Comparison of ENCODE assay signal across 26 cellular contexts in genomic region chr9:95649801-95650213, GRCh38.
DNase-seq lines count a peak whose midpoint lies in the region; ATAC-seq and TF ChIP-seq lines count a peak whose summit lies in the region.
"Had no signal": no experiment of that assay in that cellular context is flagged by ENCODE, and none has a peak within 500 bp of the region (broad histone marks: within the 10 kb centered on the region; RNA-seq: fewer than 3 reads in every experiment).

No MANE protein-coding gene starts in this region.

- no peaks in the 10 kb centered on the region for H3K27me3 ChIP-seq in breast epithelium
- H3K27me3 ChIP-seq in SK-N-SH (ENCODE audit: insufficient read depth), result no peaks in the 10 kb centered on the region
- no peaks in the 10 kb centered on the region for H3K27me3 ChIP-seq in fibroblast of lung (ENCODE audit: control insufficient read depth, insufficient read depth, low read length)
- H3K27me3 ChIP-seq: BLaER1 treated with 17β-estradiol and CSF1 and Interleukin-3, amounts not matched to agents 10 nM and 100 nM; thyroid gland had no signal

- H2AFZ ChIP-seq in SK-N-SH (ENCODE audit: low read depth) (peak overlapping the region; percentile 35; the same call in 1 of the 2 replicates), fibroblast of lung (ENCODE audit: low read length) (peak overlapping the region; percentile 67)

- no peaks in the 10 kb centered on the region for H3K9me2 ChIP-seq in SK-N-SH

- peaks cover 13% of the 10 kb centered on the region for H3K36me3 Mint-ChIP-seq in MCF 10A (ENCODE audit: insufficient read depth, unreplicated experiment)
- H3K36me3 Mint-ChIP-seq: stimulated activated memory B cell treated with anti-CD40 and anti-IgM and Interleukin-4, amounts not matched to agents 10 μg/mL and 1 μg/mL and 100 μg/mL, for 72 hours had no signal

- no peak for TF ChIP-seq POLR2A in breast epithelium (IDR thresholded peaks at IDR 0.05)

- BruUV-seq in MCF 10A (replicated peaks; lab: Mats Ljungman, UMichigan), result no TSS peak

- no peaks in the 10 kb centered on the region for H3K4me1 Mint-ChIP-seq in MCF 10A (ENCODE audit: insufficient read depth, unreplicated experiment)
- H3K4me1 Mint-ChIP-seq: stimulated activated memory B cell treated with anti-CD40 and anti-IgM and Interleukin-4, amounts not matched to agents 10 μg/mL and 1 μg/mL and 100 μg/mL, for 72 hours had no signal

- H3K9me3 ChIP-seq in breast epithelium (no peaks in the 10 kb centered on the region), SK-N-SH (no peaks in the 10 kb centered on the region), fibroblast of lung (ENCODE audit: control insufficient read depth, insufficient read depth, low read depth, low read length) (no peaks in the 10 kb centered on the region)
- H3K9me3 ChIP-seq: Caco-2, HAP-1, thyroid gland had no signal

- H3K4me1 ChIP-seq in breast epithelium, result no peaks in the 10 kb centered on the region
- peaks cover 0 to 2% of the 10 kb centered on the region in 2 experiments; a peak in 1 of 4 replicates for H3K4me1 ChIP-seq in SK-N-SH (ENCODE audit: control insufficient read depth in 1 of 2, insufficient read depth in 2 of 2, low read depth in 1 of 2, low read length in 1 of 2)
- no peaks in the 10 kb centered on the region for H3K4me1 ChIP-seq in fibroblast of lung (ENCODE audit: control insufficient read depth, extremely low read depth, insufficient read depth, low read length)
- H3K4me1 ChIP-seq: BLaER1 treated with 17β-estradiol and CSF1 and Interleukin-3, amounts not matched to agents 10 nM and 100 nM; Caco-2; HAP-1; thyroid gland had no signal

- no peak for TF ChIP-seq EP300 in SK-N-SH (IDR thresholded peaks at IDR 0.05; ENCODE audit: borderline replicate concordance in 1 of 2, low read depth in 1 of 2, low read length in 1 of 2)

- H3K9me3 Mint-ChIP-seq in MCF 10A (ENCODE audit: unreplicated experiment), result no peaks in the 10 kb centered on the region
- H3K9me3 Mint-ChIP-seq: activated naive CD4-positive, alpha-beta T cell treated with anti-CD3 and anti-CD28 coated beads for 36 hours; stimulated activated memory B cell treated with anti-CD40 and anti-IgM and Interleukin-4, amounts not matched to agents 10 μg/mL and 1 μg/mL and 100 μg/mL, for 72 hours had no signal

- H3K27ac Mint-ChIP-seq in MCF 10A (ENCODE audit: low read depth, unreplicated experiment), result no peak overlapping the region
- H3K27ac Mint-ChIP-seq: activated naive CD4-positive, alpha-beta T cell treated with anti-CD3 and anti-CD28 coated beads for 36 hours; activated T-cell treated with anti-CD3 and anti-CD28 coated beads, Interleukin-2, amount 50 U/mL, for 24 hours; stimulated activated memory B cell treated with anti-CD40 and anti-IgM and Interleukin-4, amounts not matched to agents 10 μg/mL and 1 μg/mL and 100 μg/mL, for 72 hours had no signal

- H3K4me3 ChIP-seq in breast epithelium, result peak overlapping the region in 2 of 3 donors; percentile 35 to 50
- no peak overlapping the region for H3K4me3 ChIP-seq in SK-N-SH (ENCODE audit: low read depth in 2 of 2, low read length in 1 of 2)
- peak overlapping the region in 1 of 4 experiments; percentile 35 for H3K4me3 ChIP-seq in fibroblast of lung (replicated peaks in 1 of 4; ENCODE audit: control extremely low read depth in 1 of 4, insufficient read depth in 1 of 4, low read depth in 3 of 4, low read length in 4 of 4)
- H3K4me3 ChIP-seq in coronary artery, result no peak overlapping the region
- H3K4me3 ChIP-seq: BLaER1 treated with 17β-estradiol and CSF1 and Interleukin-3, amounts not matched to agents 10 nM and 100 nM; HAP-1; K562; lung; smooth muscle cell; thyroid gland had no signal

- DNase-seq in breast epithelium (ENCODE audit: low spot score in 2 of 2) (peak in 1 of 2 donors; percentile 71), MCF 10A (ENCODE audit: unreplicated experiment) (no peak), SK-N-SH (no peak), fibroblast of lung (ENCODE audit: low read depth in 2 of 2) (peak in 1 of 2 donors; percentile 52), superior temporal gyrus (ENCODE audit: extremely low spot score) (no peak), coronary artery (ENCODE audit: low spot score) (no peak), GDM1 (lab: John Stamatoyannopoulos, UW) (no peak)
- DNase-seq: activated naive CD4-positive, alpha-beta T cell treated with anti-CD3 and anti-CD28 coated beads for 36 hours; activated T-cell treated with anti-CD3 and anti-CD28 coated beads, Interleukin-2, amount 50 U/mL, for 24 hours; anterior cingulate cortex; Caco-2; effector memory CD4-positive, alpha-beta T cell; kidney; MV-4-11; NCI-H1694 treated with DMSO at 0.1 percent for 48 hours; NCI-H748 treated with DMSO at 0.1 percent for 48 hours; thyroid gland had no signal

- no peaks in the 10 kb centered on the region for H4K20me1 ChIP-seq in SK-N-SH (ENCODE audit: insufficient read depth)
- no peaks in the 10 kb centered on the region for H4K20me1 ChIP-seq in fibroblast of lung (ENCODE audit: control insufficient read depth, extremely low read depth, insufficient read depth, low read length)
- H4K20me1 ChIP-seq: BLaER1 treated with 17β-estradiol and CSF1 and Interleukin-3, amounts not matched to agents 10 nM and 100 nM had no signal

- H3K27me3 Mint-ChIP-seq in MCF 10A (ENCODE audit: insufficient read depth, unreplicated experiment), result no peaks in the 10 kb centered on the region
- H3K27me3 Mint-ChIP-seq: activated T-cell treated with anti-CD3 and anti-CD28 coated beads, Interleukin-2, amount 50 U/mL, for 24 hours; stimulated activated memory B cell treated with anti-CD40 and anti-IgM and Interleukin-4, amounts not matched to agents 10 μg/mL and 1 μg/mL and 100 μg/mL, for 72 hours had no signal

- H3F3A ChIP-seq in SK-N-SH (replicated peaks; ENCODE audit: insufficient read depth), result no peaks in the 10 kb centered on the region

- H3K4me2 ChIP-seq in SK-N-SH (no peak overlapping the region), fibroblast of lung (ENCODE audit: extremely low read depth, insufficient read depth, low read length) (no peak overlapping the region)
- H3K4me2 ChIP-seq: BLaER1 treated with 17β-estradiol and CSF1 and Interleukin-3, amounts not matched to agents 10 nM and 100 nM; smooth muscle cell had no signal

- H3K4me3 Mint-ChIP-seq in MCF 10A (ENCODE audit: unreplicated experiment), result no peak overlapping the region
- H3K4me3 Mint-ChIP-seq: activated naive CD4-positive, alpha-beta T cell treated with anti-CD3 and anti-CD28 coated beads for 36 hours; activated T-cell treated with anti-CD3 and anti-CD28 coated beads, Interleukin-2, amount 50 U/mL, for 24 hours; stimulated activated memory B cell treated with anti-CD40 and anti-IgM and Interleukin-4, amounts not matched to agents 10 μg/mL and 1 μg/mL and 100 μg/mL, for 72 hours had no signal

- H3K27ac ChIP-seq in breast epithelium (peak overlapping the region; percentile 67 to 69), SK-N-SH (ENCODE audit: low read depth in 2 of 2, low read length in 1 of 2) (no peak overlapping the region), fibroblast of lung (ENCODE audit: insufficient read depth, low read length) (no peak overlapping the region), coronary artery (no peak overlapping the region)
- H3K27ac ChIP-seq: BLaER1 treated with 17β-estradiol and CSF1 and Interleukin-3, amounts not matched to agents 10 nM and 100 nM; thyroid gland had no signal

- no peak for TF ChIP-seq CTCF in breast epithelium (IDR thresholded peaks at IDR 0.05)
- TF ChIP-seq CTCF in MCF 10A (IDR thresholded peaks at IDR 0.05; ENCODE audit: unreplicated experiment), result no peak
- no peak for TF ChIP-seq CTCF in SK-N-SH (IDR thresholded peaks at IDR 0.05)
- TF ChIP-seq CTCF in fibroblast of lung (conservative IDR thresholded peaks at IDR 0.05 in 1 of 2, IDR thresholded peaks at IDR 0.05 in 1 of 2; ENCODE audit: low read depth in 1 of 2, low read length in 2 of 2), result no peak
- TF ChIP-seq CTCF in coronary artery (IDR thresholded peaks at IDR 0.05), result no peak

- intact Hi-C loops in breast epithelium (cut with DNase I; ENCODE audit: low total_unique reads), result no loop called here
- intact Hi-C loops in MCF 10A (cut with micrococcal nuclease), result no loop called here

- H3K36me3 ChIP-seq in breast epithelium (no peaks in the 10 kb centered on the region), SK-N-SH (replicated peaks in 1 of 2; ENCODE audit: control insufficient read depth in 1 of 2, insufficient read depth in 2 of 2, low read length in 1 of 2) (no peaks in the 10 kb centered on the region), fibroblast of lung (ENCODE audit: control insufficient read depth, insufficient read depth, low read length) (no peaks in the 10 kb centered on the region)
- H3K36me3 ChIP-seq: BLaER1 treated with 17β-estradiol and CSF1 and Interleukin-3, amounts not matched to agents 10 nM and 100 nM; HAP-1; thyroid gland had no signal

- no peak for ATAC-seq in HG03354 (IDR thresholded peaks at IDR 0.05; ENCODE audit: poor library complexity, severe bottlenecking, unreplicated experiment)
- ATAC-seq: activated CD4-positive, CD25-positive, alpha-beta regulatory T cell treated with anti-CD3 and anti-CD28 coated beads, Interleukin-2, amount 50 U/mL, for 24 hours; esophagus mucosa; K562; stimulated activated memory B cell treated with anti-CD40 and anti-IgM and Interleukin-4, amounts not matched to agents 10 μg/mL and 1 μg/mL and 100 μg/mL, for 72 hours had no signal

- CTCF ChIA-PET in MCF 10A (lab: Yijun Ruan, JAX) (no interaction called here), SK-N-SH (lab: Yijun Ruan, JAX) (interaction anchor here (1.1 kb wide), 1 partner anchor 24 kb away, joined by 3 read pairs; no protein-coding TSS in a partner anchor)

- no peak for TF ChIP-seq RAD21 in SK-N-SH (IDR thresholded peaks at IDR 0.05; ENCODE audit: low read length)

- POLR2A ChIA-PET in MCF 10A (lab: Yijun Ruan, JAX), result interaction anchor here (0.7 kb wide), 1 partner anchor 549 kb away, joined by 3 read pairs; no protein-coding TSS in a partner anchor
- POLR2A ChIA-PET in SK-N-SH (lab: Yijun Ruan, JAX), result no interaction called here

- WGBS in SK-N-SH (ENCODE audit: low lambda C conversion rate), result 44% methylated on average over 8 of the region's 8 CpGs

- H3K79me2 ChIP-seq in SK-N-SH (ENCODE audit: insufficient read depth), result no peaks in the 10 kb centered on the region
- H3K79me2 ChIP-seq in fibroblast of lung (ENCODE audit: control insufficient read depth, insufficient read depth, low read length), result no peaks in the 10 kb centered on the region

- H3K9ac ChIP-seq in SK-N-SH (no peak overlapping the region), fibroblast of lung (ENCODE audit: insufficient read depth, low read length) (no peak overlapping the region)
- H3K9ac ChIP-seq: BLaER1 treated with 17β-estradiol and CSF1 and Interleukin-3, amounts not matched to agents 10 nM and 100 nM had no signal

TF ChIP-seq in SK-N-SH, 30 proteins besides CTCF, POLR2A, EP300 and RAD21 (continues in another document):
- TF ChIP-seq JUND (IDR thresholded peaks at IDR 0.05), result no peak

Comparison
In these comparisons a context has a peak if more than half of its experiments do, and no peak if none do; other contexts are left out.
1. H3K27ac ChIP-seq: peak in breast epithelium (2 of 2); none in SK-N-SH (0 of 2), fibroblast of lung (single experiment) and coronary artery (0 of 2).
2. H3K4me3 ChIP-seq: peak in breast epithelium (2 of 3); none in SK-N-SH (0 of 2) and coronary artery (single experiment).